8 cellular contexts compared by ENCODE assay signal in genomic region chr9:35490910-35491465, GRCh38. TPM values are rescaled to one million over a fixed set of nuclear protein-coding genes. Genes with fewer than 3 reads are reported as not detected.
DNase-seq lines count a peak whose midpoint lies in the region; ATAC-seq, FAIRE-seq and TF ChIP-seq lines count a peak whose summit lies in the region.

No MANE protein-coding gene starts in this region.

- intact Hi-C loops in body of pancreas (cut with DNase I) (no loop called here), left lung (cut with DNase I) (loop anchor here in 1 of 2 donors (5.0 kb wide), 1 partner anchor 61 kb away; no protein-coding TSS in a partner anchor)

- H3K27ac ChIP-seq in body of pancreas (peak overlapping the region; percentile 83 to 95 (median 90)), left lung (peak overlapping the region; percentile 90 to 94), temporal lobe (ENCODE audit: low read depth, low read length) (peak overlapping the region; percentile 91)

- WGBS in body of pancreas, 2 donors: 12 to 18% methylated on average over 12 of the region's 12 CpGs

- H3K4me1 ChIP-seq in body of pancreas: peaks cover 28% of the 10 kb centered on the region
- peaks cover 8 to 26% of the 10 kb centered on the region in 2 donors for H3K4me1 ChIP-seq in left lung

- H3K4me3 ChIP-seq in body of pancreas (peak overlapping the region; percentile 58 to 61), left lung (peak overlapping the region; percentile 68 to 83)

- no peak for TF ChIP-seq CTCF in body of pancreas (IDR thresholded peaks at IDR 0.05)
- no peak for TF ChIP-seq CTCF in left lung (IDR thresholded peaks at IDR 0.05)

- H3K27me3 ChIP-seq in body of pancreas (no peaks in the 10 kb centered on the region), left lung (no peaks in the 10 kb centered on the region)

- DNase-seq in NOMO-1 treated with DMSO at 0.1 percent for 48 hours (lab: John Stamatoyannopoulos, UW; ENCODE audit: unreplicated experiment) (peak; percentile 21), NOMO-1 (lab: John Stamatoyannopoulos, UW; ENCODE audit: unreplicated experiment in 2 of 2) (no peak), body of pancreas (no peak), left lung (no peak), H54 (ENCODE audit: insufficient read length, low spot score) (no peak), NAMALWA (ENCODE audit: low spot score) (no peak), amygdala (lab: John Stamatoyannopoulos, UW) (no peak)

- FAIRE-seq in H54 (lab: Jason Lieb, UNC): no peak

- ATAC-seq in body of pancreas (peak; percentile 3), left lung (peak; percentile 1)

- H3K36me3 ChIP-seq in body of pancreas (replicated peaks in 1 of 2; ENCODE audit: insufficient read depth in 1 of 2, low read depth in 2 of 2): no peaks in the 10 kb centered on the region
- H3K36me3 ChIP-seq in left lung: no peaks in the 10 kb centered on the region

- TF ChIP-seq POLR2A in body of pancreas (IDR thresholded peaks at IDR 0.05): no peak
- no peak for TF ChIP-seq POLR2A in H54 (IDR thresholded peaks at IDR 0.05; ENCODE audit: low read depth, low read length)

- H3K9me3 ChIP-seq in body of pancreas (no peaks in the 10 kb centered on the region), left lung (no peaks in the 10 kb centered on the region)

RNA-seq across cellular contexts. Expression of gene RUSC2, which starts 1.1 kb away (rescaled TPM):
- 10 to 100 TPM; 16.9 to 27.4 TPM for total RNA-seq in body of pancreas
- 10 to 100 TPM; 28.2 to 32.2 TPM for total RNA-seq in left lung
- total RNA-seq in temporal lobe: 45.2 TPM
